8 cellular contexts compared by ENCODE assay signal in genomic region chr6:52020961-52021570, GRCh38.
A peak's percentile ranks its signal among the peaks of the same experiment; 100 is the strongest.
DNase-seq lines count a peak whose midpoint lies in the region; ATAC-seq and TF ChIP-seq lines count a peak whose summit lies in the region.

No MANE protein-coding gene starts in this region.

- ATAC-seq in left lobe of liver: peak; percentile 69
- no peak for ATAC-seq in GM18519 (IDR thresholded peaks at IDR 0.05; ENCODE audit: low FRiP score, unreplicated experiment)

- peak; percentile 5 to 70 (median 25) for DNase-seq in NCI-H1417 (lab: John Stamatoyannopoulos, UW)
- DNase-seq in NCI-H1417 treated with DMSO at 0.1 percent for 48 hours (lab: John Stamatoyannopoulos, UW): no peak
- no peak for DNase-seq in LNCaP clone FGC (ENCODE audit: low read depth)
- DNase-seq in amniotic stem cell (lab: John Stamatoyannopoulos, UW): peak; percentile 18
- DNase-seq in left lobe of liver (ENCODE audit: low spot score): no peak
- DNase-seq in NCI-H446 treated with DMSO at 0.1 percent for 48 hours (lab: John Stamatoyannopoulos, UW): no peak
- no peak for DNase-seq in C1 segment of cervical spinal cord (lab: John Stamatoyannopoulos, UW)

- no peak overlapping the region for H3K4me3 ChIP-seq in LNCaP clone FGC (ENCODE audit: low read depth, low read length)

- peak; percentile 57 for TF ChIP-seq CTCF in LNCaP clone FGC (IDR thresholded peaks at IDR 0.05; ENCODE audit: control insufficient read depth, extremely low read depth, insufficient read depth)

Comparison
In these comparisons a context has a peak if more than half of its experiments do, and no peak if none do; other contexts are left out.
1. DNase-seq: peak in NCI-H1417 (3 of 3) and amniotic stem cell (single experiment); none in NCI-H1417 treated with DMSO at 0.1 percent for 48 hours (single experiment), LNCaP clone FGC (single experiment), left lobe of liver (single experiment), NCI-H446 treated with DMSO at 0.1 percent for 48 hours (single experiment) and C1 segment of cervical spinal cord (0 of 14).